In the genomic region with DNA sequence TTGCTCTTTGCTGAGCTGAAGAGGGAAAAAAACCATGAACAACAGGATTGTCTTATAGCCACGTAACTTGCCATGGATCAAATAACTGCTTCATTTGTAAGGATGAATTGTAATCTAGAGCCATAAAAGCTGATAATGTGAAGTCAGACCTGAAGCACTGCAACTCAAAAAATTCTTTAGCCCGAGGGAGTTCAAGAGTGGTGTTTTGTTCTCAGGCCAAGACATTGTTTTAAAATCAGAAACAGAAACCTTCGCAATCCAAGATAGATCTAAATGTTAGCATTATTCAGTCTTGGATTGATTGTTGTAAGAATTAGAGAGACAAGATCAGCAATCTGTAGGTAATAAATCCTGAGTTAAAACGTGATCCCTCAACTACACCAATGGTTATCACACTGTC, we compare ENCODE assay signal across 1 cellular context.
TF ChIP-seq lines count a peak whose summit lies in the region.

A gene (minus strand): TSS at position 24 of the 400 bp plus-strand sequence. CDS start 170 bp downstream, outside the sequence.

TF ChIP-seq in IMR-90, 13 proteins besides CTCF, POLR2A, EP300 and RAD21:
- TF ChIP-seq MAFK (IDR thresholded peaks at IDR 0.05; ENCODE audit: low read depth, low read length) (no peak), FOS (IDR thresholded peaks at IDR 0.05; ENCODE audit: low read depth, low read length) (no peak), BHLHE40 (IDR thresholded peaks at IDR 0.05; ENCODE audit: low read depth, low read length) (no peak), CEBPB (IDR thresholded peaks at IDR 0.05; ENCODE audit: low read depth, low read length) (no peak), RCOR1 (IDR thresholded peaks at IDR 0.05; ENCODE audit: insufficient replicate concordance, low read length) (no peak), NFE2L2 (IDR thresholded peaks at IDR 0.05; ENCODE audit: low read depth, low read length) (no peak), SMC3 (IDR thresholded peaks at IDR 0.05; ENCODE audit: low read depth, low read length) (no peak), CHD1 (IDR thresholded peaks at IDR 0.05; ENCODE audit: low read depth, low read length) (no peak), MAZ (IDR thresholded peaks at IDR 0.05; ENCODE audit: borderline replicate concordance, low read depth, low read length) (no peak)
- TF ChIP-seq, protein P1, sequence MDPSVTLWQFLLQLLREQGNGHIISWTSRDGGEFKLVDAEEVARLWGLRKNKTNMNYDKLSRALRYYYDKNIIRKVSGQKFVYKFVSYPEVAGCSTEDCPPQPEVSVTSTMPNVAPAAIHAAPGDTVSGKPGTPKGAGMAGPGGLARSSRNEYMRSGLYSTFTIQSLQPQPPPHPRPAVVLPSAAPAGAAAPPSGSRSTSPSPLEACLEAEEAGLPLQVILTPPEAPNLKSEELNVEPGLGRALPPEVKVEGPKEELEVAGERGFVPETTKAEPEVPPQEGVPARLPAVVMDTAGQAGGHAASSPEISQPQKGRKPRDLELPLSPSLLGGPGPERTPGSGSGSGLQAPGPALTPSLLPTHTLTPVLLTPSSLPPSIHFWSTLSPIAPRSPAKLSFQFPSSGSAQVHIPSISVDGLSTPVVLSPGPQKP (IDR thresholded peaks at IDR 0.05; ENCODE audit: borderline replicate concordance, low read depth, low read length), result no peak
TF ChIP-seq in IMR-90: peak in this region for 0.
